39 cellular contexts compared by ENCODE assay signal in the genomic region with DNA sequence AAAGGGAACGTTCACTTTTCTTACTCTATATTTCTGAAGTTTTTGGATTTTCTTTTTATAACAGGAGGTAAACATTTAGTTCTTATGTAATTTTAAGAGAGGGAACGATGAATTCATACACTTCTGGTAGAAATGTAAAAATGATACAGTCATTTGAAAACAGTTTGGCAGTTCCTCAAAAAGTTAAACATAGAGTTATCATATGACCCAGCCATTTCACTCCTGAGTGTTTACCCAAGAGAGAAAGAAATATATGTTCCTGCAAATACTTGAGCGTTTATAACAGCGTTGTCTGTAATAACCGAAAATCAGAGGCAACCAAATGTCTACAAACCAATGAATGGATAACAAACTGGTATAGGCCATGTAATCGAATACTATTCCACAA. TPM values are rescaled to one million over a fixed set of nuclear protein-coding genes. Genes with fewer than 3 reads are reported as not detected.
"Had no signal": no experiment of that assay in that cellular context is flagged by ENCODE, and none has a peak within 500 bp of the region (broad histone marks: within the 10 kb centered on the region; RNA-seq: fewer than 3 reads in every experiment).

No MANE protein-coding gene starts in this region.

- H3K4me1 ChIP-seq: adrenal gland, body of pancreas, colonic mucosa, heart right ventricle, left ventricle myocardium inferior, pancreas, prostate gland, uterus had no signal

- H3K27ac ChIP-seq: adrenal gland, body of pancreas, colonic mucosa, epithelial cell of prostate, esophagus squamous epithelium, heart right ventricle, left ventricle myocardium inferior, pancreas, prostate gland, skin epidermis, uterus, VCaP had no signal

- H3K27me3 ChIP-seq: adrenal gland, body of pancreas, colonic mucosa, esophagus squamous epithelium, pancreas, uterus had no signal

- H3K9me3 ChIP-seq: body of pancreas, colonic mucosa, mucosa of descending colon, pancreas, prostate gland had no signal

- DNase-seq: activated CD4-positive, alpha-beta T cell treated with anti-CD3 and anti-CD28 coated beads for 4 hours; activated CD4-positive, alpha-beta T cell treated with anti-CD3 and anti-CD28 coated beads, Interleukin-2, amount 50 U/mL, for 4 hours; activated CD8-positive, alpha-beta memory T cell treated with anti-CD3 and anti-CD28 coated beads, Interleukin-2, amount 50 U/mL, for 4 hours; activated effector memory CD4-positive, alpha-beta T cell treated with anti-CD3 and anti-CD28 coated beads, Interleukin-2, amount 50 U/mL, for 16 hours; activated T-cell treated with anti-CD3 and anti-CD28 coated beads, Interleukin-2, amount 50 U/mL, for 1 hour; adrenal gland; aorta; body of pancreas; cerebellar nuclear complex; colonic mucosa; effector CD8-positive, alpha-beta T cell; esophagus squamous epithelium; foreskin melanocyte; heart right ventricle; left ventricle myocardium inferior; mucosa of descending colon; nucleus accumbens; pancreas; retina; stimulated activated CD4-positive, alpha-beta T cell treated with anti-CD3 and anti-CD28 coated beads, Interleukin-12 subunit alpha, Interleukin-12 subunit beta, amount 100 ng/mL, for 4 hours; stimulated activated CD4-positive, alpha-beta T cell treated with anti-CD3 and anti-CD28 coated beads, Interleukin-4, amount 100 ng/mL, for 1 hour; substantia nigra; uterus had no signal

- H3K36me3 ChIP-seq: adrenal gland, colonic mucosa, esophagus squamous epithelium, heart right ventricle, left ventricle myocardium inferior, pancreas, prostate gland, uterus had no signal

- FAIRE-seq: endometrium, islet of Langerhans, pancreas, TTC549 had no signal

- H3K4me3 ChIP-seq: adrenal gland, body of pancreas, colonic mucosa, esophagus squamous epithelium, heart right ventricle, left ventricle myocardium inferior, lung, mucosa of descending colon, pancreas, prostate gland, skin epidermis, uterus had no signal

- ATAC-seq: body of pancreas, heart right ventricle, mucosa of descending colon, pancreas, sciatic nerve had no signal

RNA-seq across cellular contexts. Expression of a gene that starts 20.8 kb away (rescaled TPM):
- total RNA-seq: activated naive CD4-positive, alpha-beta T cell treated with anti-CD3 and anti-CD28 coated beads for 36 hours; activated naive CD8-positive, alpha-beta T cell treated with anti-CD3 and anti-CD28 coated beads for 36 hours; activated T-helper 1 cell treated with anti-CD3 and anti-CD28 coated beads, Interleukin-12 subunit alpha, Interleukin-12 subunit beta, Interleukin-2, Interleukin-4 antibody, amounts not matched to agents 30 ng/mL and 10 ng/mL and 1 ng/mL, durations not matched to agents 14 hours and 24 hours and 36 hours; aorta; body of pancreas; dermis microvascular lymphatic vessel endothelial cell; esophagus squamous epithelium; glomerular endothelial cell; heart right ventricle; left ventricle myocardium inferior; mesenteric fat pad had no signal
- polyA plus RNA-seq: adrenal gland, heart right ventricle, neural cell, pancreas had no signal
